Comparison of ENCODE assay signal across 8 cellular contexts in the genomic region with DNA sequence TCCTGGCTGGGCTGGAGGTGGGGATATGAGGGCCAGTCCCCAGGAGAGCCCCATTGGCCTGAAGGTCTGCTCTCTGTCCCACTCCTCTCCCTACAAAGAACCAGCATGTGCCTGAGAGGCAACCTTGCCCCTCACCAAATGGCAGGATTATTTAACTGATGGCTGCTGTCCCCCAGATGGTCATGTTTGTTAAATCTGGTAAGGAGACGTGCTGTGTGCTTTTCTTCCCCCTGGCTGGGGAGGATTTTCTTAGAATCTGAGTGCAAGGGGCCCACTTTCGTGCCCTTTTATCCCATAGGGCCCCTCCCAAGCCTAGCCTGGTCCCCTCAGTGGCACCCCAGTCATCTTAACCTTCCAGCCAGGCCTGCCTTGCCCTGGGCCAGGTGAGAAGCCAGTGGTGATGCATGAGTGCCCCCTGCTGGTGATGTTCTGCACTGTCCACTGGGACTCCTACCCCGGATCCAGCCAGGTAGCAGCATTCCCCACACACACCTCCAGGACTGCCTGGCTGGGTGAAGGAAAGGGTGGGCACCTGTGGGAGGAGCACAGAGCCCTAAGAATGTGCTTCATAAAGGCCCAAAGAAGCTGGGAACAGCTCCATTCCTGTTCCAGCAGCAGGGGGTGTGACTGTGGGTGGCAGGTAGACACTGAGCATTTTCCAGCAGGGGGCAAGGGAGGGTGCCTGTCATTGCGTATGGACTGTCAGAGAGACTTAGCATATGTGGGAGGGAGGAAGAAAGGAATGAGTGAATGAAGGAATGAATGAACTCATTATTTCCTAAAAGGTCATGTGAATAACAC.
DNase-seq lines count a peak whose midpoint lies in the region; ATAC-seq and TF ChIP-seq lines count a peak whose summit lies in the region.

No MANE protein-coding gene starts in this region.

- ATAC-seq in HG03139 (IDR thresholded peaks at IDR 0.05; ENCODE audit: unreplicated experiment), result no peak

- H3K4me3 ChIP-seq in astrocyte of the cerebellum (ENCODE audit: low read depth, low read length), result no peak overlapping the region

- DNase-seq in LoVo (ENCODE audit: low spot score) (peak; percentile 69), T-helper 9 cell (peak; percentile 84), astrocyte of the cerebellum (ENCODE audit: low read depth) (peak; percentile 22), iPS DF 4.7 (ENCODE audit: extremely low read depth, low spot score) (peak; percentile 75), NCI-H1048 (lab: John Stamatoyannopoulos, UW) (no peak)
- peak; percentile 68 to 78 for DNase-seq in stimulated activated CD4-positive, alpha-beta T cell treated with anti-CD3 and anti-CD28 coated beads, Interleukin-15, amount 100 ng/mL, for 1 hour (ENCODE audit: low read depth in 1 of 2, low spot score in 1 of 2)

- in situ Hi-C loops in astrocyte of the cerebellum (cut with HindIII; ENCODE audit: low sequenced_read_pairs), result no loop called here

- TF ChIP-seq CTCF in GM12873 (IDR thresholded peaks at IDR 0.05; ENCODE audit: insufficient read depth, low read depth, low read length, missing control alignments) (peak; percentile 98), astrocyte of the cerebellum (IDR thresholded peaks at IDR 0.05; ENCODE audit: low read depth, low read length, missing control alignments) (peak; percentile 96)
